23 cellular contexts compared by ENCODE assay signal in the genomic region with DNA sequence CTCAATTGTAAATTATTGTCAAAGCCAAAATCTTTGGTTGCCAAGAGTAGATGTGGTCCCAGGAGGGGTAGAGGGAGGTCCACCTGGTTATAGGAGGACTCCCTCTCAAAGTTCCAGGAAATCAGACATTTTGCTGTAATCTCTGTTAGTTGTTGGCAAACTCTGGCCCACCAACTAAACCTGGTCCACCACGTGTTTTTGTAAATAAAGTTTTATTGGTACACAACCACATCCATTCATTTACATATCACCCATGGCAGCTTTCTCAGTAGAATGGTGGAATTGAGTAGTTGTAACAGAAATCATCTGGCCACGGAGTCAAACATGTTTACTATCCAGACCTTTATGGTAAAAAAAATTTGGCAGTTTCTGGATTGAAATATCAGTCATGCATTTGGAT.
"Had no signal": no experiment of that assay in that cellular context is flagged by ENCODE, and none has a peak within 500 bp of the region (broad histone marks: within the 10 kb centered on the region; RNA-seq: fewer than 3 reads in every experiment).

No MANE protein-coding gene starts in this region.

- FAIRE-seq: endothelial cell of umbilical vein, frontal cortex, islet of Langerhans, keratinocyte had no signal

- H3K36me3 ChIP-seq: colonic mucosa had no signal

- H3K4me1 ChIP-seq: esophagus muscularis mucosa, foreskin keratinocyte, left lung, lower lobe of right lung had no signal

- H3K27ac ChIP-seq: colonic mucosa, dorsolateral prefrontal cortex, esophagus muscularis mucosa, foreskin keratinocyte, heart right ventricle, left lung, lower lobe of right lung had no signal

- DNase-seq: colonic mucosa; cortex of kidney; dermis blood vessel endothelial cell; dorsolateral prefrontal cortex; effector CD4-positive, alpha-beta T cell; effector memory CD4-positive, alpha-beta T cell; foreskin keratinocyte; glutamatergic neuron; head of caudate nucleus; heart right ventricle; hippocampal formation; left cardiac atrium; left lung; left ventricle myocardium superior; lower lobe of right lung; mesenchymal stem cell; mucosa of descending colon; naive B cell had no signal

- H3K4me3 ChIP-seq: colonic mucosa, dorsolateral prefrontal cortex, esophagus muscularis mucosa, heart right ventricle, left lung, lower lobe of right lung, mucosa of descending colon had no signal

- H3K27me3 ChIP-seq: colonic mucosa, dorsolateral prefrontal cortex, esophagus muscularis mucosa, foreskin keratinocyte, heart right ventricle, left lung had no signal

- H3K9me3 ChIP-seq: colonic mucosa, esophagus muscularis mucosa, left lung, lower lobe of right lung, mucosa of descending colon had no signal

- ATAC-seq: foreskin keratinocyte, heart right ventricle, left cardiac atrium, left lung, left ventricle myocardium superior, lower lobe of right lung, mucosa of descending colon had no signal
